Comparison of ENCODE assay signal across 8 cellular contexts in genomic region chr2:8543412-8544167, GRCh38.
A peak's percentile ranks its signal among the peaks of the same experiment; 100 is the strongest.
DNase-seq lines count a peak whose midpoint lies in the region; ATAC-seq and TF ChIP-seq lines count a peak whose summit lies in the region.

No MANE protein-coding gene starts in this region.

- POLR2A ChIA-PET in RWPE1 (lab: Yijun Ruan, JAX; ENCODE audit: low non-redundant PET) = no interaction called here

- CTCF ChIA-PET in RWPE1 (lab: Yijun Ruan, JAX) = interaction anchor here (0.5 to 0.6 kb wide), 2 partner anchors 223 to 1406 kb away, joined by 3 to 7 read pairs; no protein-coding TSS in a partner anchor

- no peak for TF ChIP-seq CTCF in RWPE1 (conservative IDR thresholded peaks at IDR 0.05; ENCODE audit: low read depth)

- ATAC-seq in GM18861 (IDR thresholded peaks at IDR 0.05; ENCODE audit: unreplicated experiment) = peak; percentile 67
- peak; percentile 67 for ATAC-seq in HG03025 (IDR thresholded peaks at IDR 0.05; ENCODE audit: low FRiP score, unreplicated experiment)

- DNase-seq in A172 (ENCODE audit: low spot score) (peak; percentile 96), activated gamma-delta T cell (lab: John Stamatoyannopoulos, UW) (peak; percentile 22), hepatic stellate cell (ENCODE audit: low spot score) (peak; percentile 91), RWPE1 (ENCODE audit: low spot score) (no peak)
- DNase-seq in stimulated activated CD4-positive, alpha-beta T cell treated with anti-CD3 and anti-CD28 coated beads, Interleukin-4, amount 100 ng/mL, for 4 hours = peak; percentile 36 to 57

- no peak overlapping the region for H3K27ac ChIP-seq in RWPE1

TF ChIP-seq in PFSK-1, 5 proteins besides CTCF, POLR2A, EP300 and RAD21:
- TF ChIP-seq, protein P1, sequence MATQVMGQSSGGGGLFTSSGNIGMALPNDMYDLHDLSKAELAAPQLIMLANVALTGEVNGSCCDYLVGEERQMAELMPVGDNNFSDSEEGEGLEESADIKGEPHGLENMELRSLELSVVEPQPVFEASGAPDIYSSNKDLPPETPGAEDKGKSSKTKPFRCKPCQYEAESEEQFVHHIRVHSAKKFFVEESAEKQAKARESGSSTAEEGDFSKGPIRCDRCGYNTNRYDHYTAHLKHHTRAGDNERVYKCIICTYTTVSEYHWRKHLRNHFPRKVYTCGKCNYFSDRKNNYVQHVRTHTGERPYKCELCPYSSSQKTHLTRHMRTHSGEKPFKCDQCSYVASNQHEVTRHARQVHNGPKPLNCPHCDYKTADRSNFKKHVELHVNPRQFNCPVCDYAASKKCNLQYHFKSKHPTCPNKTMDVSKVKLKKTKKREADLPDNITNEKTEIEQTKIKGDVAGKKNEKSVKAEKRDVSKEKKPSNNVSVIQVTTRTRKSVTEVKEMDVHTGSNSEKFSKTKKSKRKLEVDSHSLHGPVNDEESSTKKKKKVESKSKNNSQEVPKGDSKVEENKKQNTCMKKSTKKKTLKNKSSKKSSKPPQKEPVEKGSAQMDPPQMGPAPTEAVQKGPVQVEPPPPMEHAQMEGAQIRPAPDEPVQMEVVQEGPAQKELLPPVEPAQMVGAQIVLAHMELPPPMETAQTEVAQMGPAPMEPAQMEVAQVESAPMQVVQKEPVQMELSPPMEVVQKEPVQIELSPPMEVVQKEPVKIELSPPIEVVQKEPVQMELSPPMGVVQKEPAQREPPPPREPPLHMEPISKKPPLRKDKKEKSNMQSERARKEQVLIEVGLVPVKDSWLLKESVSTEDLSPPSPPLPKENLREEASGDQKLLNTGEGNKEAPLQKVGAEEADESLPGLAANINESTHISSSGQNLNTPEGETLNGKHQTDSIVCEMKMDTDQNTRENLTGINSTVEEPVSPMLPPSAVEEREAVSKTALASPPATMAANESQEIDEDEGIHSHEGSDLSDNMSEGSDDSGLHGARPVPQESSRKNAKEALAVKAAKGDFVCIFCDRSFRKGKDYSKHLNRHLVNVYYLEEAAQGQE (IDR thresholded peaks at IDR 0.05; ENCODE audit: insufficient read depth in 1 of 2, low read depth in 2 of 2, low read length in 2 of 2) = no peak
- TF ChIP-seq TAF1 (IDR thresholded peaks at IDR 0.05; ENCODE audit: borderline replicate concordance, insufficient read depth, low read length) (no peak), SIN3A (IDR thresholded peaks at IDR 0.05; ENCODE audit: borderline replicate concordance, insufficient read depth, low read length) (0 out of 2 replicates have a peak, but pooled peaks have one; percentile 44)
